Comparison of ENCODE assay signal across 23 cellular contexts in genomic region chr2:82993631-82994030, GRCh38.
DNase-seq lines count a peak whose midpoint lies in the region; ATAC-seq, FAIRE-seq and TF ChIP-seq lines count a peak whose summit lies in the region.
"Had no signal": no experiment of that assay in that cellular context is flagged by ENCODE, and none has a peak within 500 bp of the region (broad histone marks: within the 10 kb centered on the region; RNA-seq: fewer than 3 reads in every experiment).

No MANE protein-coding gene starts in this region.

- H3K9me3 ChIP-seq in A549 = 0 out of 3 replicates have a peak, but pooled peaks cover 3% of the 10 kb centered on the region
- no peaks in the 10 kb centered on the region for H3K9me3 ChIP-seq in keratinocyte (ENCODE audit: control insufficient read depth, low read depth, low read length)
- H3K9me3 ChIP-seq: vagina had no signal

- H3K36me3 ChIP-seq in keratinocyte (ENCODE audit: control insufficient read depth in 2 of 2, extremely low read depth in 1 of 2, insufficient read depth in 2 of 2, low read length in 2 of 2) = no peaks in the 10 kb centered on the region
- H3K36me3 ChIP-seq: vagina had no signal

- peak overlapping the region; percentile 24 for H3K9ac ChIP-seq in keratinocyte (ENCODE audit: control insufficient read depth, extremely low read depth, insufficient read depth, low read length)
- H3K9ac ChIP-seq: parathyroid adenoma had no signal

- no peak for ATAC-seq in A549
- ATAC-seq in GM21825 (IDR thresholded peaks at IDR 0.05; ENCODE audit: unreplicated experiment) = no peak
- no peak for ATAC-seq in HG02763 (IDR thresholded peaks at IDR 0.05; ENCODE audit: unreplicated experiment)
- ATAC-seq: naive thymus-derived CD4-positive, alpha-beta T cell had no signal

- no peaks in the 10 kb centered on the region for H3K4me1 ChIP-seq in A549
- peaks cover 24% of the 10 kb centered on the region for H3K4me1 ChIP-seq in keratinocyte (ENCODE audit: control insufficient read depth, extremely low read depth, insufficient read depth, low read length)
- H3K4me1 ChIP-seq: parathyroid adenoma, vagina had no signal

- DNase-seq in A549 (ENCODE audit: low read depth in 1 of 2, low spot score in 1 of 2) (peak in 1 of 2 experiments; percentile 22), HT1080 (ENCODE audit: low read depth) (peak; percentile 42), amniotic epithelial cell (ENCODE audit: low read depth) (peak; percentile 23), keratinocyte (ENCODE audit: low read depth, low spot score) (peak; percentile 99), DMS 273 treated with DMSO at 0.1 percent for 48 hours (lab: John Stamatoyannopoulos, UW) (no peak)
- no peak for DNase-seq in activated CD4-positive, alpha-beta T cell treated with anti-CD3 and anti-CD28 coated beads for 48 hours
- DNase-seq: activated effector memory CD4-positive, alpha-beta T cell treated with anti-CD3 and anti-CD28 coated beads, Interleukin-2, amount 50 U/mL, for 16 hours; anterior cingulate cortex; H7; naive thymus-derived CD4-positive, alpha-beta T cell; NCI-H1694; NCI-H446 treated with DMSO at 0.1 percent for 48 hours; stimulated activated CD4-positive, alpha-beta T cell treated with anti-CD3 and anti-CD28 coated beads, Interleukin-4, amount 100 ng/mL, for 24 hours; T-helper 9 cell had no signal

- H3K4me3 ChIP-seq in A549 (no peak overlapping the region), keratinocyte (ENCODE audit: control insufficient read depth in 2 of 3, extremely low read depth in 1 of 3, insufficient read depth in 2 of 3, low read depth in 1 of 3, low read length in 3 of 3) (peak overlapping the region in 1 of 3 experiments; percentile 6)
- H3K4me3 ChIP-seq: SK-N-MC, vagina had no signal

- no peaks in the 10 kb centered on the region for H3K9me1 ChIP-seq in keratinocyte (ENCODE audit: control insufficient read depth, extremely low read depth, insufficient read depth, low read length)

- TF ChIP-seq EP300 in A549 (IDR thresholded peaks at IDR 0.05) = no peak

- POLR2A ChIA-PET in A549 (lab: Yijun Ruan, JAX) = no interaction called here

- TF ChIP-seq CTCF in A549 (IDR thresholded peaks at IDR 0.05) = no peak
- TF ChIP-seq CTCF in keratinocyte (optimal IDR thresholded peaks at IDR 0.05 in 1 of 3, IDR thresholded peaks at IDR 0.05 in 1 of 3, conservative IDR thresholded peaks at IDR 0.05 in 1 of 3; ENCODE audit: extremely low read depth in 1 of 3, insufficient read depth in 2 of 3, low read length in 3 of 3) = no peak

- no peak overlapping the region for H2AFZ ChIP-seq in keratinocyte (ENCODE audit: control insufficient read depth, low read length)
- H2AFZ ChIP-seq: parathyroid adenoma had no signal

- no peaks in the 10 kb centered on the region for H3K79me2 ChIP-seq in keratinocyte (ENCODE audit: control insufficient read depth, insufficient read depth, low read length)
- H3K79me2 ChIP-seq: parathyroid adenoma had no signal

- TF ChIP-seq RAD21 in A549 (conservative IDR thresholded peaks at IDR 0.05 in 1 of 2, IDR thresholded peaks at IDR 0.05 in 1 of 2) = no peak

- TF ChIP-seq POLR2A in A549 (IDR thresholded peaks at IDR 0.05; ENCODE audit: low read length) = no peak

- H3K27me3 ChIP-seq in keratinocyte (ENCODE audit: control insufficient read depth, extremely low read depth, insufficient read depth, low read length) = no peaks in the 10 kb centered on the region
- H3K27me3 ChIP-seq: vagina had no signal

- dilution Hi-C loops in keratinocyte (cut with MboI; ENCODE audit: extremely low pct_ligation_motif_present, low sequenced_read_pairs) = no loop called here

- FAIRE-seq in A549 (lab: Jason Lieb, UNC) = no peak
- FAIRE-seq in keratinocyte (lab: Jason Lieb, UNC) = peak; percentile 93
- FAIRE-seq: colon, D721Med, endometrium, frontal cortex had no signal

- H3K4me2 ChIP-seq in A549 (no peak overlapping the region), keratinocyte (ENCODE audit: control insufficient read depth, extremely low read depth, insufficient read depth, low read depth, low read length) (peak overlapping the region; percentile 56)

- no peaks in the 10 kb centered on the region for H4K20me1 ChIP-seq in keratinocyte (ENCODE audit: control insufficient read depth, extremely low read depth, insufficient read depth, low read length)

- WGBS in A549 (ENCODE audit: missing lambda C conversion rate) = 0% methylated on average over 1 of the region's 1 CpG

- CTCF ChIA-PET in A549 (lab: Yijun Ruan, JAX) = no interaction called here

- H3K27ac ChIP-seq in A549 = no peak overlapping the region
- H3K27ac ChIP-seq in keratinocyte (ENCODE audit: control insufficient read depth, insufficient read depth, low read length) = peak overlapping the region; percentile 80
- H3K27ac ChIP-seq: parathyroid adenoma, SK-N-MC, vagina had no signal

TF ChIP-seq in A549, 52 proteins besides CTCF, POLR2A, EP300 and RAD21:
- TF ChIP-seq KDM1A (IDR thresholded peaks at IDR 0.05; ENCODE audit: low read depth) (no peak), JUNB (IDR thresholded peaks at IDR 0.05) (peak; percentile 21; the same call in 1 of the 2 replicates)
TF ChIP-seq in A549: peak in this region for 1.

Comparison
In these comparisons a context has a peak if more than half of its experiments do, and no peak if none do; other contexts are left out.
1. DNase-seq: peak in HT1080 (single experiment), amniotic epithelial cell (single experiment) and keratinocyte (single experiment); none in DMS 273 treated with DMSO at 0.1 percent for 48 hours (single experiment) and activated CD4-positive, alpha-beta T cell treated with anti-CD3 and anti-CD28 coated beads for 48 hours (single experiment).